7 cellular contexts compared by ENCODE assay signal in the genomic region with DNA sequence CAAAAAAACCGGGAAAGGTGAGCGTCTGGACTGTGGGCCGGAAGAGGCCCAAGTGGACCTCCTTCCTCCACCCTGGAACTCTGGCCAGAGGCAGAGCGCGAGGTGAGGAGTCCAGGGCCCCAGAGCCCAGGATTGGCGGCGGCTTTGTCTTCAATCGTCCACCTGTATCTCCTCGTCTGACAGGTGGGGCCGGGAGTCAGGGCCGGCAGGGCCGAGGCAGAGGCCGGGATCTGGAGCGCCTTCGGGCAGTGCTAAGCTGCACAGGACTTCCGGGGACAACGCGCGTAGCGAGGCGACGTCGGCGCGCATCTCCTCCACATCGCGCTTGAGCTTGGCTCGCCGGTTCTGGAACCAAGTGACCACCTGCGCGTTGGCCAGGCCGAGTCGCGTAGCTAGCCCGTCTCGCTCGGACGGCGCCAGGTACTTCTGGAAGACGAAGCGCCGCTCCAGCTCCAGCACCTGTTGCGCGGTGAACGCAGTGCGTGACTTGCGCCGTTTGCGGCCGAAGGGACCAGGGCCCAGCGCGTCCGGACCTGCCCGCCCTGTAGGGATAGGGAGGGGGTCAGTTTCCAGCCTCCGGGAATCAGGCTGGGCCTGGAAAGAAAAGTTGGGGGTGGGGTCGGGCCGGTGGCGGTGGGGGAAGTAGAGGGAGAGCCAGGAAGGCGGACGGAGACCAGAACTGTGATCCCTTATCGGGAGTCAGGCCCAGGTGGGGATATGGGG. TPM values are rescaled to one million over a fixed set of nuclear protein-coding genes. Genes with fewer than 3 reads are reported as not detected.
DNase-seq lines count a peak whose midpoint lies in the region; ATAC-seq and TF ChIP-seq lines count a peak whose summit lies in the region.

No MANE protein-coding gene starts in this region.

- H3K27me3 Mint-ChIP-seq in activated CD4-positive, alpha-beta T cell treated with anti-CD3 and anti-CD28 coated beads, Interleukin-2, amount 10 ng/mL, durations not matched to agents 7 days and 5 days, result peaks cover 51% of the 10 kb centered on the region

- H3K4me1 ChIP-seq in cardiac muscle cell (ENCODE audit: low read depth), result peaks cover 17% of the 10 kb centered on the region
- peaks cover 23% of the 10 kb centered on the region for H3K4me1 ChIP-seq in psoas muscle
- no peaks in the 10 kb centered on the region for H3K4me1 ChIP-seq in HAP-1

- peaks cover 38% of the 10 kb centered on the region for H3K4me1 Mint-ChIP-seq in activated CD4-positive, alpha-beta T cell treated with anti-CD3 and anti-CD28 coated beads, Interleukin-2, amount 10 ng/mL, durations not matched to agents 7 days and 5 days

- H3K27ac ChIP-seq in cardiac muscle cell (no peak overlapping the region), psoas muscle (no peak overlapping the region)

- peak overlapping the region; percentile 77 for H3K27ac Mint-ChIP-seq in activated CD4-positive, alpha-beta T cell treated with anti-CD3 and anti-CD28 coated beads, Interleukin-2, amount 10 ng/mL, durations not matched to agents 7 days and 5 days

- POLR2A ChIA-PET in activated CD4-positive, alpha-beta T cell treated with anti-CD3 and anti-CD28 coated beads, Interleukin-2, amount 10 ng/mL, durations not matched to agents 7 days and 5 days (lab: Charles Lee), result no interaction called here

- H3K36me3 Mint-ChIP-seq in activated CD4-positive, alpha-beta T cell treated with anti-CD3 and anti-CD28 coated beads, Interleukin-2, amount 10 ng/mL, durations not matched to agents 7 days and 5 days (ENCODE audit: low read depth), result peaks cover 27% of the 10 kb centered on the region

- intact Hi-C loops in psoas muscle (cut with DNase I), result no loop called here

- peaks cover 81% of the 10 kb centered on the region for H3K27me3 ChIP-seq in cardiac muscle cell
- H3K27me3 ChIP-seq in psoas muscle (ENCODE audit: insufficient read depth in 3 of 3, low read length in 2 of 3), result peaks cover 0 to 58% (median 32%) of the 10 kb centered on the region in 3 donors
- H3K27me3 ChIP-seq in HAP-1 (ENCODE audit: low read depth), result no peaks in the 10 kb centered on the region

- ATAC-seq in GM21529 (IDR thresholded peaks at IDR 0.05; ENCODE audit: unreplicated experiment) (peak; percentile 36), psoas muscle (peak; percentile 15 to 47 (median 30))

- H3K4me3 Mint-ChIP-seq in activated CD4-positive, alpha-beta T cell treated with anti-CD3 and anti-CD28 coated beads, Interleukin-2, amount 10 ng/mL, durations not matched to agents 7 days and 5 days, result peak overlapping the region; percentile 79

- H3K4me3 ChIP-seq in cardiac muscle cell (peak overlapping the region; percentile 28), psoas muscle (peak overlapping the region; percentile 59), HAP-1 (no peak overlapping the region)

- H3K9me3 Mint-ChIP-seq in activated CD4-positive, alpha-beta T cell treated with anti-CD3 and anti-CD28 coated beads, Interleukin-2, amount 10 ng/mL, durations not matched to agents 7 days and 5 days, result no peaks in the 10 kb centered on the region

- in situ Hi-C loops in HAP-1 (cut with MboI; ENCODE audit: low sequenced_read_pairs), result no loop called here

- H3K36me3 ChIP-seq in cardiac muscle cell (peaks cover 4% of the 10 kb centered on the region), psoas muscle (ENCODE audit: insufficient read depth in 1 of 2, low read depth in 1 of 2) (peaks cover 3 to 16% of the 10 kb centered on the region in 2 donors), HAP-1 (replicated peaks) (peaks cover 2% of the 10 kb centered on the region)

- TF ChIP-seq CTCF in cardiac muscle cell (IDR thresholded peaks at IDR 0.05; ENCODE audit: low read depth, low read length), result no peak
- no peak for TF ChIP-seq CTCF in psoas muscle (IDR thresholded peaks at IDR 0.05)

- peak; percentile 39 for DNase-seq in activated CD4-positive, alpha-beta T cell treated with anti-CD3 and anti-CD28 coated beads, Interleukin-2, amount 10 ng/mL, durations not matched to agents 7 days and 5 days
- DNase-seq in cardiac muscle cell (ENCODE audit: low read depth in 1 of 2, low spot score in 1 of 2), result peak in 1 of 2 donors; percentile 27
- no peak for DNase-seq in psoas muscle
- no peak for DNase-seq in effector CD8-positive, alpha-beta T cell (lab: John Stamatoyannopoulos, UW)
- DNase-seq in AG08396 (ENCODE audit: low spot score), result no peak
- DNase-seq in HAP-1 (ENCODE audit: low spot score in 2 of 2), result no peak

- CTCF ChIA-PET in activated CD4-positive, alpha-beta T cell treated with anti-CD3 and anti-CD28 coated beads, Interleukin-2, amount 10 ng/mL, durations not matched to agents 7 days and 5 days (lab: Charles Lee), result interaction anchor here (0.9 to 5.6 kb wide), 5 partner anchors 8 to 41 kb away, joined by 3 to 38 read pairs (median 4); partner anchors contain the start of genes CCDC142 and TTC31

- H3K9me3 ChIP-seq in cardiac muscle cell (ENCODE audit: low read depth) (no peaks in the 10 kb centered on the region), psoas muscle (no peaks in the 10 kb centered on the region), HAP-1 (no peaks in the 10 kb centered on the region)

- WGBS in psoas muscle, 3 donors, result 1 to 3% (median 2%) methylated on average over 58 to 61 of the region's 61 CpGs

RNA-seq across cellular contexts. Expression of gene LBX2, which starts 1.5 kb away (rescaled TPM):
- under 1 TPM in 1 of 2 experiments, not detected in 1; 0.25 TPM for total RNA-seq in activated CD4-positive, alpha-beta T cell treated with anti-CD3 and anti-CD28 coated beads, Interleukin-2, amount 10 ng/mL, durations not matched to agents 7 days and 5 days
- total RNA-seq in cardiac muscle cell (0.49 and 0.80 TPM in 2 replicates), psoas muscle (under 1 TPM in 2 of 4 donors, not detected in 2; 0.15 to 0.36 TPM)
- polyA plus RNA-seq in cardiac muscle cell (1.7 TPM in 1 of 2 replicates, not detected in the other), psoas muscle (under 1 TPM; 0.14 to 0.68 (median 0.26) TPM)

RNA-seq across cellular contexts. Expression of gene PCGF1, which starts 9.6 kb away (rescaled TPM):
- total RNA-seq in activated CD4-positive, alpha-beta T cell treated with anti-CD3 and anti-CD28 coated beads, Interleukin-2, amount 10 ng/mL, durations not matched to agents 7 days and 5 days, result 10 to 100 TPM; 25.8 to 35.6 TPM
- total RNA-seq in cardiac muscle cell (7.8 and 10.9 TPM in 2 replicates), psoas muscle (10 to 100 TPM; 14.3 to 32.0 (median 21.5) TPM)
- polyA plus RNA-seq in cardiac muscle cell (14.2 and 18.9 TPM in 2 replicates), psoas muscle (10 to 100 TPM; 25.6 to 60.3 (median 44.9) TPM)

RNA-seq across cellular contexts. Expression of gene TTC31, which starts 15.1 kb away (rescaled TPM):
- 10 to 100 TPM; 45.8 to 46.3 TPM for total RNA-seq in activated CD4-positive, alpha-beta T cell treated with anti-CD3 and anti-CD28 coated beads, Interleukin-2, amount 10 ng/mL, durations not matched to agents 7 days and 5 days
- total RNA-seq in cardiac muscle cell (16.8 and 32.9 TPM in 2 replicates), psoas muscle (10 to 100 TPM in 1 of 4 donors, 1 to 10 TPM in 3; 5.4 to 10.1 (median 8.4) TPM)
- polyA plus RNA-seq in cardiac muscle cell (23.0 and 29.1 TPM in 2 replicates), psoas muscle (10 to 100 TPM in 1 of 3 donors, 1 to 10 TPM in 2; 7.9 to 13.2 (median 9.4) TPM)

RNA-seq across cellular contexts. Expression of gene CCDC142, which starts 15.1 kb away (rescaled TPM):
- total RNA-seq in activated CD4-positive, alpha-beta T cell treated with anti-CD3 and anti-CD28 coated beads, Interleukin-2, amount 10 ng/mL, durations not matched to agents 7 days and 5 days, result 10 to 100 TPM; 26.8 to 27.1 TPM
- total RNA-seq in cardiac muscle cell (18.1 and 33.5 TPM in 2 replicates), psoas muscle (1 to 10 TPM; 2.7 to 8.3 (median 4.5) TPM)
- polyA plus RNA-seq in cardiac muscle cell (16.8 and 23.4 TPM in 2 replicates), psoas muscle (1 to 10 TPM; 1.4 to 8.7 (median 2.5) TPM)

RNA-seq across cellular contexts. Expression of gene TLX2, which starts 16.3 kb away (rescaled TPM):
- under 1 TPM; 0.40 to 0.52 TPM for total RNA-seq in activated CD4-positive, alpha-beta T cell treated with anti-CD3 and anti-CD28 coated beads, Interleukin-2, amount 10 ng/mL, durations not matched to agents 7 days and 5 days
- 0.06 TPM in 1 of 2 replicates, not detected in the other for total RNA-seq in cardiac muscle cell
- polyA plus RNA-seq in cardiac muscle cell, result not detected in 2 replicates
- not detected for total RNA-seq in psoas muscle
- polyA plus RNA-seq in psoas muscle, result not detected
